In the genomic region with DNA sequence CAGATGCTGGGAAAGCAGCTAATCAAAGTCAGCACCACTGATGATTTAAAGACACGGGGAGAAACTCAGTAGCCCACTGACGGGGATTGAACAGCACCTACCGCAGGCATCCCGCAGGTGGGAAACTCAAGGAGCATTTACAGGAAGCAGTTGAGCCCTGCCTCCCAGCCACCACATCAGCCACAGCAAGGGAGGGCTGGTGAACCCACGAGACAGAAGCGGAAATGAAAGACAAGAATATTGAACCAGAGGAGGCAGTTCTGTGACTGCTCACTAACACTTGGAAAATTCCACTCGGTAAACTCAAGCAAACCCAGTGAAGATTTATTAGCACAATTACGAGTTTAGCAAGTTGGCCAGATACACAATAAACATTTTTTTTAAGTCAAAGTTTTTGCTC, we compare ENCODE assay signal across 11 cellular contexts. TPM values are rescaled to one million over a fixed set of nuclear protein-coding genes. Genes with fewer than 3 reads are reported as not detected.
DNase-seq lines count a peak whose midpoint lies in the region; ATAC-seq and TF ChIP-seq lines count a peak whose summit lies in the region.
"Had no signal": no experiment of that assay in that cellular context is flagged by ENCODE, and none has a peak within 500 bp of the region (broad histone marks: within the 10 kb centered on the region; RNA-seq: fewer than 3 reads in every experiment).

No MANE protein-coding gene starts in this region.

- DNase-seq in GM19240 (ENCODE audit: insufficient read length, low spot score) (peak; percentile 49), UCSD-AML1 (lab: John Stamatoyannopoulos, UW; ENCODE audit: unreplicated experiment) (peak; percentile 40), dedifferentiated amniotic fluid mesenchymal stem cell (ENCODE audit: extremely low spot score) (no peak), tibial artery (no peak), right cardiac atrium (no peak)
- peak; percentile 60 for DNase-seq in central memory CD4-positive, alpha-beta T cell
- DNase-seq in stimulated activated CD8-positive, alpha-beta memory T cell treated with anti-CD3 and anti-CD28 coated beads, Interleukin-12 subunit alpha, Interleukin-12 subunit beta, amount 100 ng/mL, for 1 hour (ENCODE audit: low read depth) = peak; percentile 36

- H3K4me1 ChIP-seq in tibial artery (no peaks in the 10 kb centered on the region), right cardiac atrium (ENCODE audit: control insufficient read depth, insufficient read depth, low read length) (no peaks in the 10 kb centered on the region)

- no peaks in the 10 kb centered on the region for H3K36me3 ChIP-seq in tibial artery

- ATAC-seq in HG02678 (IDR thresholded peaks at IDR 0.05; ENCODE audit: unreplicated experiment) (no peak), right cardiac atrium (no peak)

- no peak overlapping the region for H3K27ac ChIP-seq in tibial artery
- H3K27ac ChIP-seq in right cardiac atrium (ENCODE audit: low read length) = no peak overlapping the region
- H3K27ac ChIP-seq: epithelial cell of prostate, HL-60, SK-N-MC had no signal

- no peak for TF ChIP-seq CTCF in tibial artery (IDR thresholded peaks at IDR 0.05)

- H3K27me3 ChIP-seq in tibial artery (peaks cover 0 to 77% of the 10 kb centered on the region in 2 donors), right cardiac atrium (ENCODE audit: control insufficient read depth, insufficient read depth) (no peaks in the 10 kb centered on the region)

- intact Hi-C loops in tibial artery (cut with DNase I; ENCODE audit: low total_unique reads) (no loop called here), right cardiac atrium (cut with DNase I) (no loop called here)

- WGBS in right cardiac atrium = 30% methylated on average over 8 of the region's 8 CpGs

- H3K4me3 ChIP-seq in tibial artery = no peak overlapping the region
- no peak overlapping the region for H3K4me3 ChIP-seq in right cardiac atrium (ENCODE audit: low read length)
- H3K4me3 ChIP-seq: SK-N-MC had no signal

- H3K9me3 ChIP-seq in tibial artery (peaks cover 0 to 3% (median 0%) of the 10 kb centered on the region in 3 donors), right cardiac atrium (ENCODE audit: control insufficient read depth, low read length) (no peaks in the 10 kb centered on the region)

RNA-seq across cellular contexts. Expression of gene FAM163B, which starts 10.6 kb away (rescaled TPM):
- 1 to 10 TPM; 1.2 to 5.4 (median 1.4) TPM for total RNA-seq in right cardiac atrium
- polyA plus RNA-seq in right cardiac atrium = 2.0 TPM

RNA-seq across cellular contexts. Expression of gene DBH, which starts 16.4 kb away (rescaled TPM):
- under 1 TPM in 2 of 4 donors, not detected in 2; 0.09 to 0.14 TPM for total RNA-seq in right cardiac atrium
- 0.05 TPM for polyA plus RNA-seq in right cardiac atrium

Comparison
In these comparisons a context has a peak if more than half of its experiments do, and no peak if none do; other contexts are left out.
1. DNase-seq: peak in GM19240 (single experiment), UCSD-AML1 (single experiment), central memory CD4-positive, alpha-beta T cell (single experiment) and stimulated activated CD8-positive, alpha-beta memory T cell treated with anti-CD3 and anti-CD28 coated beads, Interleukin-12 subunit alpha, Interleukin-12 subunit beta, amount 100 ng/mL, for 1 hour (single experiment); none in dedifferentiated amniotic fluid mesenchymal stem cell (single experiment), tibial artery (0 of 2) and right cardiac atrium (0 of 3).